2 cellular contexts compared by ENCODE assay signal in genomic region chr2:113018509-113018908, GRCh38.
TF ChIP-seq lines count a peak whose summit lies in the region.

No MANE protein-coding gene starts in this region.

TF ChIP-seq in HEK293, 187 proteins besides CTCF, POLR2A, EP300 and RAD21:
- TF ChIP-seq PRDM2 (tag by site-specific recombination; IDR thresholded peaks at IDR 0.05; ENCODE audit: borderline replicate concordance) (no peak), ZNF623 (tag by site-specific recombination; IDR thresholded peaks at IDR 0.05) (peak; percentile 66)

TF ChIP-seq in K562, 482 proteins besides CTCF, POLR2A, EP300 and RAD21:
- TF ChIP-seq GTF2F1 (IDR thresholded peaks at IDR 0.05; ENCODE audit: low read depth, low read length) = no peak
- peak; percentile 59; the same call in 1 of the 2 replicates for TF ChIP-seq BCOR (IDR thresholded peaks at IDR 0.05)
- peak; percentile 32 for TF ChIP-seq RBM25 (IDR thresholded peaks at IDR 0.05; ENCODE audit: low read depth, low read length, severe bottlenecking)
- no peak for TF ChIP-seq YBX1 (IDR thresholded peaks at IDR 0.05)
- no peak for TF ChIP-seq CXXC5 (CRISPR knock-in tag; IDR thresholded peaks at IDR 0.05)
- 0 out of 4 replicates have a peak, but pooled peaks of 1 of the 2 experiments have one; percentile 23 for TF ChIP-seq KDM1A (IDR thresholded peaks at IDR 0.05)
- TF ChIP-seq CSDE1 (IDR thresholded peaks at IDR 0.05) = no peak
- no peak for TF ChIP-seq CLOCK (CRISPR knock-in tag; IDR thresholded peaks at IDR 0.05; ENCODE audit: borderline replicate concordance)
- TF ChIP-seq, protein P1, sequence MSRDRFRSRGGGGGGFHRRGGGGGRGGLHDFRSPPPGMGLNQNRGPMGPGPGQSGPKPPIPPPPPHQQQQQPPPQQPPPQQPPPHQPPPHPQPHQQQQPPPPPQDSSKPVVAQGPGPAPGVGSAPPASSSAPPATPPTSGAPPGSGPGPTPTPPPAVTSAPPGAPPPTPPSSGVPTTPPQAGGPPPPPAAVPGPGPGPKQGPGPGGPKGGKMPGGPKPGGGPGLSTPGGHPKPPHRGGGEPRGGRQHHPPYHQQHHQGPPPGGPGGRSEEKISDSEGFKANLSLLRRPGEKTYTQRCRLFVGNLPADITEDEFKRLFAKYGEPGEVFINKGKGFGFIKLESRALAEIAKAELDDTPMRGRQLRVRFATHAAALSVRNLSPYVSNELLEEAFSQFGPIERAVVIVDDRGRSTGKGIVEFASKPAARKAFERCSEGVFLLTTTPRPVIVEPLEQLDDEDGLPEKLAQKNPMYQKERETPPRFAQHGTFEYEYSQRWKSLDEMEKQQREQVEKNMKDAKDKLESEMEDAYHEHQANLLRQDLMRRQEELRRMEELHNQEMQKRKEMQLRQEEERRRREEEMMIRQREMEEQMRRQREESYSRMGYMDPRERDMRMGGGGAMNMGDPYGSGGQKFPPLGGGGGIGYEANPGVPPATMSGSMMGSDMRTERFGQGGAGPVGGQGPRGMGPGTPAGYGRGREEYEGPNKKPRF (IDR thresholded peaks at IDR 0.05; ENCODE audit: low read depth, low read length) = no peak
- no peak for TF ChIP-seq LARP7 (IDR thresholded peaks at IDR 0.05)
